Comparison of ENCODE assay signal across 13 cellular contexts in the genomic region with DNA sequence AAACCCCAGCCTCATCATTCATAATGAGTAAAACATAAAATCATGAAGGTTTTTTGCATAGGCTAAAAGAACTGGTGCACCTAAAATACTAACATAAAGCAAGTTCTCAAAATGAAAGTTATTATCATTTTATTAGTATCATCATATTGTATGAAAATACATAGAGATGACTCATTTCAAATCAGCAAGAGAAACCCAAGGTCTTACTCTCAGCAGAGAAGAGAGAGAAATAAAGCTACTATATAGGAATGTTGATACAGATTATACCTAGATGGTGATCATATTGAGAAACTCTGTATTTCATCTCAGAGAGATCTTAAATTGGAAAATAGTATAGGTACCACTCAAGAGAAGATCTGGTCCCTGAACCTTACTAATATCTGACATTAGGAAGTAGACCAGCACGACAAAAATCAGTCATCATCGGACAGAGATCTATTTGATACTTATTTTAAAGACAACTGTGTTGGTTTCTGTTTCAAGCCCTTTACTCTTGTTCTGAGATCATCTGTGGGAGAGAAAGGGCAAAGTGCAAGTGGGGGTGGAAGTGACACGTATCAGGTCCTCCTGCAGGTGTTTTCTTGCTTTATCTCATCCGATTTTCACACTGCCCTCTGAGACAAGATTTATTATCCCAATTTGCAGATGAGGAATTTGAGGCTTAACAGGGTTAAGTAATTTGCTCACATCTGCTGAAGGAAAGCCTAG.
DNase-seq lines count a peak whose midpoint lies in the region; ATAC-seq and TF ChIP-seq lines count a peak whose summit lies in the region.
"Had no signal": no experiment of that assay in that cellular context is flagged by ENCODE, and none has a peak within 500 bp of the region (broad histone marks: within the 10 kb centered on the region; RNA-seq: fewer than 3 reads in every experiment).

No MANE protein-coding gene starts in this region.

- H3K4me2 ChIP-seq in Karpas-422 (ENCODE audit: low read depth, low read length, poor library complexity, severe bottlenecking) (no peak overlapping the region), osteoblast (ENCODE audit: insufficient read depth, low read length) (no peak overlapping the region)
- H3K4me2 ChIP-seq: BLaER1 had no signal

- H3K9me2 ChIP-seq in Karpas-422 (replicated peaks; ENCODE audit: insufficient read depth, low read length) = no peaks in the 10 kb centered on the region

- ATAC-seq in GM18517 (IDR thresholded peaks at IDR 0.05; ENCODE audit: unreplicated experiment) = peak; percentile 94
- ATAC-seq in GM21360 (IDR thresholded peaks at IDR 0.05; ENCODE audit: unreplicated experiment) = peak; percentile 94
- peak; percentile 93 for ATAC-seq in HG02973 (IDR thresholded peaks at IDR 0.05; ENCODE audit: unreplicated experiment)
- ATAC-seq: Panc1, pancreas had no signal

- H4K20me1 ChIP-seq in Karpas-422 (ENCODE audit: insufficient read depth, low read depth, low read length) = no peaks in the 10 kb centered on the region
- no peaks in the 10 kb centered on the region for H4K20me1 ChIP-seq in osteoblast (ENCODE audit: insufficient read depth, low read length)
- H4K20me1 ChIP-seq: BLaER1 had no signal

- no peak overlapping the region for H3K9ac ChIP-seq in Karpas-422 (ENCODE audit: low read length)
- H3K9ac ChIP-seq: BLaER1 had no signal

- H3K4me1 ChIP-seq in Karpas-422 (ENCODE audit: low read length) (no peaks in the 10 kb centered on the region), osteoblast (ENCODE audit: insufficient read depth, low read length) (no peaks in the 10 kb centered on the region)
- H3K4me1 ChIP-seq: BLaER1, pancreas had no signal

- no peaks in the 10 kb centered on the region for H3K9me3 Mint-ChIP-seq in CD14-positive monocyte

- no peaks in the 10 kb centered on the region for H3K9me3 ChIP-seq in Karpas-422 (ENCODE audit: low read length)
- H3K9me3 ChIP-seq in osteoblast (ENCODE audit: low read depth, low read length) = no peaks in the 10 kb centered on the region
- H3K9me3 ChIP-seq: BLaER1, pancreas had no signal

- H3K27ac Mint-ChIP-seq in CD14-positive monocyte = no peak overlapping the region

- no peak overlapping the region for H3K4me3 Mint-ChIP-seq in CD14-positive monocyte

- no peaks in the 10 kb centered on the region for H3K36me3 ChIP-seq in Karpas-422 (ENCODE audit: insufficient read depth, low read length)
- no peaks in the 10 kb centered on the region for H3K36me3 ChIP-seq in osteoblast (ENCODE audit: insufficient read depth, low read length)
- H3K36me3 ChIP-seq: BLaER1, pancreas had no signal

- DNase-seq in Karpas-422 = peak; percentile 16
- no peak for DNase-seq in CD14-positive monocyte (ENCODE audit: low spot score)
- no peak for DNase-seq in NCI-H2171 treated with DMSO at 0.1 percent for 48 hours (lab: John Stamatoyannopoulos, UW)
- DNase-seq in superior temporal gyrus (ENCODE audit: extremely low spot score) = no peak
- no peak for DNase-seq in osteoblast (ENCODE audit: insufficient read length, low spot score, missing footprints)
- DNase-seq: cerebellar nuclear complex, NCI-H1694, pancreas had no signal

- H3K4me1 Mint-ChIP-seq in CD14-positive monocyte = peaks cover 2% of the 10 kb centered on the region

- intact Hi-C loops in CD14-positive monocyte (cut with micrococcal nuclease) = loop anchor here (10.0 kb wide), 2 partner anchors 788 to 808 kb away; no protein-coding TSS in a partner anchor

- H3K27me3 Mint-ChIP-seq in CD14-positive monocyte (ENCODE audit: low read depth in 3 of 3) = peaks cover 3 to 13% (median 4%) of the 10 kb centered on the region in 3 donors

- H2AFZ ChIP-seq in Karpas-422 (ENCODE audit: low read length) (no peak overlapping the region), osteoblast (ENCODE audit: low read length) (no peak overlapping the region)

- TF ChIP-seq CTCF in CD14-positive monocyte (IDR thresholded peaks at IDR 0.05) (no peak), osteoblast (IDR thresholded peaks at IDR 0.05; ENCODE audit: extremely low read depth, low read depth, low read length) (no peak)

- H3K36me3 Mint-ChIP-seq in CD14-positive monocyte = no peaks in the 10 kb centered on the region

- H3K27ac ChIP-seq in Karpas-422 (ENCODE audit: low read length) (no peak overlapping the region), osteoblast (ENCODE audit: low read depth, low read length) (no peak overlapping the region)
- H3K27ac ChIP-seq: BLaER1, pancreas had no signal

- H3K79me2 ChIP-seq in Karpas-422 (ENCODE audit: low read length) (no peaks in the 10 kb centered on the region), osteoblast (ENCODE audit: insufficient read depth, low read length) (no peaks in the 10 kb centered on the region)

- H3K27me3 ChIP-seq in Karpas-422 (ENCODE audit: low read length) (no peaks in the 10 kb centered on the region), osteoblast (ENCODE audit: insufficient read depth, low read length) (no peaks in the 10 kb centered on the region)
- H3K27me3 ChIP-seq: BLaER1, pancreas had no signal

- H3K4me3 ChIP-seq in Karpas-422 (ENCODE audit: low read length) = no peak overlapping the region
- no peak overlapping the region for H3K4me3 ChIP-seq in osteoblast (ENCODE audit: insufficient read depth, low read length)
- H3K4me3 ChIP-seq: BLaER1, pancreas had no signal
